Comparison of ENCODE assay signal across 1 cellular context in genomic region chrX:41022579-41022978, GRCh38.
A peak's percentile ranks its signal among the peaks of the same experiment; 100 is the strongest.
TF ChIP-seq lines count a peak whose summit lies in the region.

No MANE protein-coding gene starts in this region.

TF ChIP-seq in HEK293, 187 proteins besides CTCF, POLR2A, EP300 and RAD21 (continued from another document):
- TF ChIP-seq ZNF148 (tag by site-specific recombination; IDR thresholded peaks at IDR 0.05; ENCODE audit: borderline replicate concordance) (0 out of 2 replicates have a peak, but pooled peaks have one; percentile 64), ZNF585B (tag by site-specific recombination; IDR thresholded peaks at IDR 0.05) (no peak), EGR2 (tag by site-specific recombination; IDR thresholded peaks at IDR 0.05; ENCODE audit: low read depth) (no peak), ZNF354C (tag by site-specific recombination; IDR thresholded peaks at IDR 0.05; ENCODE audit: borderline replicate concordance, low read depth) (no peak), TRIM28 (IDR thresholded peaks at IDR 0.05; ENCODE audit: borderline replicate concordance, low read length) (no peak), ZNF184 (tag by site-specific recombination; IDR thresholded peaks at IDR 0.05) (0 out of 2 replicates have a peak, but pooled peaks have one; percentile 32), ZFP3 (tag by site-specific recombination; IDR thresholded peaks at IDR 0.05; ENCODE audit: low read depth) (no peak), ZNF473 (tag by site-specific recombination; IDR thresholded peaks at IDR 0.05) (no peak), ZNF645 (tag by site-specific recombination; IDR thresholded peaks at IDR 0.05) (no peak), ZNF701 (tag by site-specific recombination; IDR thresholded peaks at IDR 0.05) (no peak), ZNF707 (tag by site-specific recombination; IDR thresholded peaks at IDR 0.05) (no peak), ZNF311 (tag by site-specific recombination; IDR thresholded peaks at IDR 0.05; ENCODE audit: borderline replicate concordance) (no peak), ZBTB6 (tag by site-specific recombination; IDR thresholded peaks at IDR 0.05) (no peak), ZNF423 (tag by site-specific recombination; IDR thresholded peaks at IDR 0.05) (no peak), ZSCAN16 (tag by site-specific recombination; IDR thresholded peaks at IDR 0.05) (no peak), ZNF280C (tag by site-specific recombination; IDR thresholded peaks at IDR 0.05) (no peak), WT1 (tag by site-specific recombination; IDR thresholded peaks at IDR 0.05) (peak; percentile 67), ZNF776 (tag by site-specific recombination; IDR thresholded peaks at IDR 0.05; ENCODE audit: borderline replicate concordance) (no peak), ZFP41 (tag by site-specific recombination; IDR thresholded peaks at IDR 0.05; ENCODE audit: borderline replicate concordance) (no peak), PRDM1 (tag by site-specific recombination; IDR thresholded peaks at IDR 0.05) (peak; percentile 35; the same call in 1 of the 2 replicates)
